In genomic region chrX:43882294-43882681, GRCh38 we compare ENCODE assay signal across 9 cellular contexts. TPM values are rescaled to one million over a fixed set of nuclear protein-coding genes. Genes with fewer than 3 reads are reported as not detected.
A peak's percentile ranks its signal among the peaks of the same experiment; 100 is the strongest.
DNase-seq lines count a peak whose midpoint lies in the region; ATAC-seq and TF ChIP-seq lines count a peak whose summit lies in the region.
"Had no signal": no experiment of that assay in that cellular context is flagged by ENCODE, and none has a peak within 500 bp of the region (broad histone marks: within the 10 kb centered on the region; RNA-seq: fewer than 3 reads in every experiment).

MAOB (minus strand) TSS chrX:43882450; CDS start chrX:43882299, 151 bp downstream.

- ATAC-seq in mucosa of descending colon, result peak; percentile 93

- DNase-seq in activated gamma-delta T cell treated with anti-CD3 and anti-CD28 coated beads, Interleukin-2, amount 50 U/mL, for 16 hours (ENCODE audit: low read depth), result peak; percentile 8
- DNase-seq in activated gamma-delta T cell treated with Interleukin-2 at 50 U/mL for 16 hours (no peak), ecto neural progenitor cell (ENCODE audit: low spot score) (peak; percentile 61), mucosa of descending colon (peak in 2 of 3 donors; percentile 51 to 62), transverse colon (peak; percentile 33), NCI-H1694 treated with DMSO at 0.1 percent for 48 hours (lab: John Stamatoyannopoulos, UW) (no peak), NCI-H1417 treated with DMSO at 0.1 percent for 48 hours (lab: John Stamatoyannopoulos, UW) (no peak)
- no peak for DNase-seq in effector memory CD4-positive, alpha-beta T cell

- TF ChIP-seq POLR2A in transverse colon (IDR thresholded peaks at IDR 0.05), result peak; percentile 23

- TF ChIP-seq EP300 in transverse colon (IDR thresholded peaks at IDR 0.05; ENCODE audit: low read depth), result no peak

- peak within 1 kb of the TSS; percentile 54 to 75 (median 66) for H3K27ac ChIP-seq in transverse colon
- no peak within 1 kb of the TSS for H3K27ac ChIP-seq in effector memory CD4-positive, alpha-beta T cell (ENCODE audit: insufficient read depth, low read length, poor library complexity, severe bottlenecking)
- H3K27ac ChIP-seq: PC-9 had no signal

- H3K4me3 ChIP-seq in mucosa of descending colon (no peak within 1 kb of the TSS), transverse colon (peak within 1 kb of the TSS; percentile 24 to 53 (median 31))
- no peak within 1 kb of the TSS for H3K4me3 ChIP-seq in effector memory CD4-positive, alpha-beta T cell (ENCODE audit: insufficient read depth, low read depth, low read length, poor library complexity, severe bottlenecking)
- H3K4me3 ChIP-seq: PC-9 had no signal

- intact Hi-C loops in mucosa of descending colon (cut with DNase I, micrococcal nuclease), result no loop called here
- intact Hi-C loops in transverse colon (cut with DNase I; ENCODE audit: low total_unique reads), result no loop called here

- TF ChIP-seq CTCF in mucosa of descending colon (IDR thresholded peaks at IDR 0.05) (no peak), transverse colon (IDR thresholded peaks at IDR 0.05) (no peak)

- H3K4me1 ChIP-seq in mucosa of descending colon (ENCODE audit: low read depth) (no peaks in the 10 kb centered on the region), transverse colon (peaks cover 0 to 3% (median 0%) of the 10 kb centered on the region in 4 donors)
- H3K4me1 ChIP-seq in effector memory CD4-positive, alpha-beta T cell (ENCODE audit: control insufficient read depth, insufficient read depth, low read length, poor library complexity, severe bottlenecking), result no peaks in the 10 kb centered on the region

- in situ Hi-C loops in transverse colon (cut with MboI; ENCODE audit: low pct_ligation_motif_present in 1 of 4, low pct_unique_long_range_greater_than_20kb in 1 of 4, low sequenced_read_pairs in 3 of 4), result no loop called here

- no peaks in the 10 kb centered on the region for H3K27me3 ChIP-seq in transverse colon
- H3K27me3 ChIP-seq in effector memory CD4-positive, alpha-beta T cell (replicated peaks; ENCODE audit: control insufficient read depth, insufficient read depth, low read length, poor library complexity, severe bottlenecking), result no peaks in the 10 kb centered on the region

- H3K9me3 ChIP-seq in mucosa of descending colon (no peaks in the 10 kb centered on the region), transverse colon (no peaks in the 10 kb centered on the region)
- H3K9me3 ChIP-seq in effector memory CD4-positive, alpha-beta T cell (ENCODE audit: control insufficient read depth, low read length), result no peaks in the 10 kb centered on the region

- 0 to 63% methylated on average over 3 to 35 of the region's 36 CpGs for WGBS in transverse colon (ENCODE audit: low coverage in 1 of 2), 2 donors

- H3K36me3 ChIP-seq in mucosa of descending colon (ENCODE audit: low read depth), result no peaks in the 10 kb centered on the region
- H3K36me3 ChIP-seq in transverse colon, result no peaks in the 10 kb centered on the region
- H3K36me3 ChIP-seq in effector memory CD4-positive, alpha-beta T cell (ENCODE audit: control insufficient read depth, insufficient read depth, low read length), result no peaks in the 10 kb centered on the region

RNA-seq across cellular contexts. Expression of gene MAOB, which starts in this region (rescaled TPM):
- total RNA-seq in mucosa of descending colon, result 10 to 100 TPM in 1 of 3 donors, 1 to 10 TPM in 2; 4.3 to 32.6 (median 6.6) TPM
- 10 to 100 TPM in 2 of 4 donors, 1 to 10 TPM in 2; 2.4 to 44.9 (median 11.2) TPM for total RNA-seq in transverse colon

Comparison
In these comparisons a context has a peak if more than half of its experiments do, and no peak if none do; other contexts are left out.
1. DNase-seq: peak in activated gamma-delta T cell treated with anti-CD3 and anti-CD28 coated beads, Interleukin-2, amount 50 U/mL, for 16 hours (single experiment), ecto neural progenitor cell (single experiment), mucosa of descending colon (2 of 3) and transverse colon (single experiment); none in activated gamma-delta T cell treated with Interleukin-2 at 50 U/mL for 16 hours (single experiment), NCI-H1694 treated with DMSO at 0.1 percent for 48 hours (single experiment), NCI-H1417 treated with DMSO at 0.1 percent for 48 hours (single experiment) and effector memory CD4-positive, alpha-beta T cell (0 of 3).
2. H3K4me3 ChIP-seq: peak in transverse colon (4 of 4); none in mucosa of descending colon (single experiment) and effector memory CD4-positive, alpha-beta T cell (single experiment).